Comparison of ENCODE assay signal across 8 cellular contexts in genomic region chr1:21594935-21595897, GRCh38.
A peak's percentile ranks its signal among the peaks of the same experiment; 100 is the strongest.
DNase-seq lines count a peak whose midpoint lies in the region; ATAC-seq and TF ChIP-seq lines count a peak whose summit lies in the region.

No MANE protein-coding gene starts in this region.

- H3F3A ChIP-seq in PC-9 (ENCODE audit: insufficient read depth, low read depth), result no peaks in the 10 kb centered on the region

- BruUV-seq in PC-9 (replicated peaks; lab: Mats Ljungman, UMichigan), result no TSS peak

- peaks cover 11% of the 10 kb centered on the region; the same call in 1 of the 2 replicates for H3K4me1 ChIP-seq in PC-9 (replicated peaks; ENCODE audit: insufficient read depth)

- ATAC-seq in HG03439 (IDR thresholded peaks at IDR 0.05; ENCODE audit: unreplicated experiment), result no peak
- ATAC-seq in HG03378 (IDR thresholded peaks at IDR 0.05; ENCODE audit: unreplicated experiment), result no peak

- DNase-seq in AG04449 (ENCODE audit: low read depth, low spot score) (no peak), GM13977 (ENCODE audit: low spot score) (peak; percentile 73), PC-9 (peak in 1 of 2 experiments; percentile 64), cardiac septum (ENCODE audit: low spot score) (peak; percentile 94), smooth muscle cell of the brain vasculature (ENCODE audit: low read depth, low spot score) (peak; percentile 28)
- DNase-seq in activated naive CD4-positive, alpha-beta T cell treated with Interleukin-2 at 50 U/mL for 16 hours, result peak; percentile 40

- H2AFZ ChIP-seq in PC-9, result no peak overlapping the region

- no peaks in the 10 kb centered on the region for H3K9me2 ChIP-seq in PC-9 (ENCODE audit: insufficient read depth)

- in situ Hi-C loops in GM13977 (cut with MboI; ENCODE audit: low pct_unique_long_range_greater_than_20kb, low sequenced_read_pairs, unreplicated experiment), result no loop called here

- no peaks in the 10 kb centered on the region for H4K20me1 ChIP-seq in PC-9 (ENCODE audit: insufficient read depth)

- no peaks in the 10 kb centered on the region for H3K27me3 ChIP-seq in PC-9 (ENCODE audit: insufficient read depth, low read depth)

- no peak overlapping the region for H3K27ac ChIP-seq in PC-9

- intact Hi-C loops in PC-9 (cut with micrococcal nuclease; ENCODE audit: unreplicated experiment) (loop anchor here (2.0 to 5.0 kb wide), 2 partner anchors 32 to 44 kb away; no protein-coding TSS in a partner anchor), cardiac septum (cut with DNase I) (loop anchor here (5.0 kb wide), 1 partner anchor 223 kb away; no protein-coding TSS in a partner anchor)

- H3K36me3 ChIP-seq in PC-9 (ENCODE audit: low read depth), result no peaks in the 10 kb centered on the region

- no peak overlapping the region for H3K4me2 ChIP-seq in PC-9

- no peaks in the 10 kb centered on the region for H3K79me2 ChIP-seq in PC-9 (ENCODE audit: low read depth)

- CTCF ChIA-PET in AG04449 (lab: Yijun Ruan, JAX) (interaction anchor here (0.7 to 6.4 kb wide), 20 partner anchors 9 to 362 kb away, joined by 3 to 90 read pairs (median 4); no protein-coding TSS in a partner anchor), PC-9 (lab: Charles Lee) (no interaction called here)

- no peaks in the 10 kb centered on the region for H3K9me3 ChIP-seq in PC-9 (ENCODE audit: insufficient read depth, low read depth)

- peak; percentile 72 for TF ChIP-seq CTCF in AG04449 (IDR thresholded peaks at IDR 0.05; ENCODE audit: insufficient read depth, low read length, missing control alignments)
- TF ChIP-seq CTCF in GM13977 (IDR thresholded peaks at IDR 0.05; ENCODE audit: extremely low read depth, insufficient read depth, missing control alignments), result peak; percentile 64
- peak; percentile 79 for TF ChIP-seq CTCF in PC-9 (conservative IDR thresholded peaks at IDR 0.05)

- H3K4me3 ChIP-seq in AG04449 (ENCODE audit: low read depth, low read length), result no peak overlapping the region
- no peak overlapping the region for H3K4me3 ChIP-seq in PC-9

- POLR2A ChIA-PET in AG04449 (lab: Yijun Ruan, JAX) (no interaction called here), PC-9 (lab: Charles Lee; ENCODE audit: unreplicated experiment) (interaction anchor here (0.5 kb wide), 1 partner anchor 28 kb away, joined by 7 read pairs; no protein-coding TSS in a partner anchor)
